Comparison of ENCODE assay signal across 28 cellular contexts in genomic region chr20:8187740-8188139, GRCh38. TPM values are rescaled to one million over a fixed set of nuclear protein-coding genes. Genes with fewer than 3 reads are reported as not detected.
A peak's percentile ranks its signal among the peaks of the same experiment; 100 is the strongest.
DNase-seq lines count a peak whose midpoint lies in the region; ATAC-seq and TF ChIP-seq lines count a peak whose summit lies in the region.
"Had no signal": no experiment of that assay in that cellular context is flagged by ENCODE, and none has a peak within 500 bp of the region (broad histone marks: within the 10 kb centered on the region; RNA-seq: fewer than 3 reads in every experiment).

No MANE protein-coding gene starts in this region.

- H3K27me3 Mint-ChIP-seq in stimulated activated naive CD8-positive, alpha-beta T cell treated with anti-CD3 and anti-CD28 coated beads, Interleukin-15, amount 100 ng/mL, for 72 hours = peaks cover 8% of the 10 kb centered on the region
- H3K27me3 Mint-ChIP-seq: CD8-positive, alpha-beta memory T cell; dendritic cell treated with granulocyte-macrophage colony-stimulating factor and Interleukin-4, amounts not matched to agents 40 ng/mL and 50 ng/mL, for 4 days; stimulated activated naive B cell treated with anti-CD40 and anti-IgM and Interleukin-4, amounts not matched to agents 10 μg/mL and 1 μg/mL and 100 μg/mL, for 72 hours had no signal

- no peak overlapping the region for H3K27ac Mint-ChIP-seq in stimulated activated naive CD8-positive, alpha-beta T cell treated with anti-CD3 and anti-CD28 coated beads, Interleukin-15, amount 100 ng/mL, for 72 hours
- H3K27ac Mint-ChIP-seq: activated naive CD8-positive, alpha-beta T cell treated with anti-CD3 and anti-CD28 coated beads for 36 hours; dendritic cell treated with granulocyte-macrophage colony-stimulating factor and Interleukin-4, amounts not matched to agents 40 ng/mL and 50 ng/mL, for 4 days; endodermal cell; naive thymus-derived CD8-positive, alpha-beta T cell; stimulated activated naive B cell treated with anti-CD40 and anti-IgM and Interleukin-4, amounts not matched to agents 10 μg/mL and 1 μg/mL and 100 μg/mL, for 72 hours had no signal

- peak; percentile 43 for ATAC-seq in stimulated activated naive CD8-positive, alpha-beta T cell treated with anti-CD3 and anti-CD28 coated beads, Interleukin-15, amount 100 ng/mL, for 72 hours
- ATAC-seq in stimulated activated naive CD8-positive, alpha-beta T cell treated with anti-CD3 and anti-CD28 coated beads, Interleukin-15, Interleukin-2, amounts not matched to agents 100 U/mL and 50 U/mL, for 24 hours = no peak
- ATAC-seq: A549; esophagus mucosa; naive thymus-derived CD8-positive, alpha-beta T cell had no signal

- DNase-seq in stimulated activated naive CD8-positive, alpha-beta T cell treated with anti-CD3 and anti-CD28 coated beads, Interleukin-15, amount 100 ng/mL, for 72 hours = no peak
- no peak for DNase-seq in stimulated activated naive CD8-positive, alpha-beta T cell treated with anti-CD3 and anti-CD28 coated beads, Interleukin-15, Interleukin-2, amounts not matched to agents 100 U/mL and 50 U/mL, for 24 hours
- DNase-seq in astrocyte of the cerebellum (ENCODE audit: low read depth) = peak; percentile 6
- DNase-seq in fibroblast of villous mesenchyme (ENCODE audit: low read depth) = peak; percentile 44
- DNase-seq in NCI-H1105 (lab: John Stamatoyannopoulos, UW) = no peak
- no peak for DNase-seq in NCI-H2227 (lab: John Stamatoyannopoulos, UW; ENCODE audit: unreplicated experiment)
- DNase-seq in HuH-7 (ENCODE audit: low spot score) = no peak
- DNase-seq in central memory CD4-positive, alpha-beta T cell = no peak
- DNase-seq: activated CD4-positive, alpha-beta T cell treated with anti-CD3 and anti-CD28 coated beads for 4 hours; activated gamma-delta T cell; activated naive CD8-positive, alpha-beta T cell treated with anti-CD3 and anti-CD28 coated beads for 36 hours; AML-193; aorta; CD8-positive, alpha-beta memory T cell; DMS 273 treated with DMSO at 0.1 percent for 48 hours; endodermal cell; GM23248; hippocampal formation; naive thymus-derived CD8-positive, alpha-beta T cell; NCI-H1048; NCI-H1694 treated with DMSO at 0.1 percent for 48 hours; stimulated activated naive B cell treated with anti-CD40 and anti-IgM and Interleukin-4, amounts not matched to agents 10 μg/mL and 1 μg/mL and 100 μg/mL, for 72 hours; T1000; WERI-Rb-1 had no signal

- TF ChIP-seq CTCF in astrocyte of the cerebellum (IDR thresholded peaks at IDR 0.05; ENCODE audit: low read depth, low read length, missing control alignments) (no peak), fibroblast of villous mesenchyme (IDR thresholded peaks at IDR 0.05; ENCODE audit: insufficient read depth, low read depth, low read length) (no peak)

- no peak overlapping the region for H3K4me3 Mint-ChIP-seq in stimulated activated naive CD8-positive, alpha-beta T cell treated with anti-CD3 and anti-CD28 coated beads, Interleukin-15, amount 100 ng/mL, for 72 hours
- H3K4me3 Mint-ChIP-seq: activated naive CD8-positive, alpha-beta T cell treated with anti-CD3 and anti-CD28 coated beads for 36 hours; CD8-positive, alpha-beta memory T cell; dendritic cell treated with granulocyte-macrophage colony-stimulating factor and Interleukin-4, amounts not matched to agents 40 ng/mL and 50 ng/mL, for 4 days; endodermal cell; naive thymus-derived CD8-positive, alpha-beta T cell; stimulated activated naive B cell treated with anti-CD40 and anti-IgM and Interleukin-4, amounts not matched to agents 10 μg/mL and 1 μg/mL and 100 μg/mL, for 72 hours had no signal

- in situ Hi-C loops in astrocyte of the cerebellum (cut with HindIII; ENCODE audit: low sequenced_read_pairs) = no loop called here

- H3K4me3 ChIP-seq in astrocyte of the cerebellum (ENCODE audit: low read depth, low read length) (no peak overlapping the region), fibroblast of villous mesenchyme (ENCODE audit: low read depth, low read length) (no peak overlapping the region)
- H3K4me3 ChIP-seq: A549, GM23248 had no signal

- H3K4me1 Mint-ChIP-seq in stimulated activated naive CD8-positive, alpha-beta T cell treated with anti-CD3 and anti-CD28 coated beads, Interleukin-15, amount 100 ng/mL, for 72 hours = no peaks in the 10 kb centered on the region
- H3K4me1 Mint-ChIP-seq: activated naive CD8-positive, alpha-beta T cell treated with anti-CD3 and anti-CD28 coated beads for 36 hours; endodermal cell; naive thymus-derived CD8-positive, alpha-beta T cell; stimulated activated naive B cell treated with anti-CD40 and anti-IgM and Interleukin-4, amounts not matched to agents 10 μg/mL and 1 μg/mL and 100 μg/mL, for 72 hours had no signal

- H3K9me3 Mint-ChIP-seq in stimulated activated naive CD8-positive, alpha-beta T cell treated with anti-CD3 and anti-CD28 coated beads, Interleukin-15, amount 100 ng/mL, for 72 hours = peaks cover 3 to 7% of the 10 kb centered on the region in 2 donors
- H3K9me3 Mint-ChIP-seq: activated naive CD8-positive, alpha-beta T cell treated with anti-CD3 and anti-CD28 coated beads for 36 hours; endodermal cell had no signal

RNA-seq across cellular contexts. Expression of gene PLCB1, which starts 55.7 kb away (rescaled TPM):
- total RNA-seq in fibroblast of villous mesenchyme = 19.0 and 35.4 TPM in 2 replicates
- total RNA-seq: G401 had no signal

Comparison
In these comparisons a context has a peak if more than half of its experiments do, and no peak if none do; other contexts are left out.
1. DNase-seq: peak in astrocyte of the cerebellum (single experiment) and fibroblast of villous mesenchyme (single experiment); none in stimulated activated naive CD8-positive, alpha-beta T cell treated with anti-CD3 and anti-CD28 coated beads, Interleukin-15, amount 100 ng/mL, for 72 hours (0 of 2), stimulated activated naive CD8-positive, alpha-beta T cell treated with anti-CD3 and anti-CD28 coated beads, Interleukin-15, Interleukin-2, amounts not matched to agents 100 U/mL and 50 U/mL, for 24 hours (single experiment), NCI-H1105 (single experiment), NCI-H2227 (single experiment), HuH-7 (single experiment) and central memory CD4-positive, alpha-beta T cell (single experiment).